In the genomic region with DNA sequence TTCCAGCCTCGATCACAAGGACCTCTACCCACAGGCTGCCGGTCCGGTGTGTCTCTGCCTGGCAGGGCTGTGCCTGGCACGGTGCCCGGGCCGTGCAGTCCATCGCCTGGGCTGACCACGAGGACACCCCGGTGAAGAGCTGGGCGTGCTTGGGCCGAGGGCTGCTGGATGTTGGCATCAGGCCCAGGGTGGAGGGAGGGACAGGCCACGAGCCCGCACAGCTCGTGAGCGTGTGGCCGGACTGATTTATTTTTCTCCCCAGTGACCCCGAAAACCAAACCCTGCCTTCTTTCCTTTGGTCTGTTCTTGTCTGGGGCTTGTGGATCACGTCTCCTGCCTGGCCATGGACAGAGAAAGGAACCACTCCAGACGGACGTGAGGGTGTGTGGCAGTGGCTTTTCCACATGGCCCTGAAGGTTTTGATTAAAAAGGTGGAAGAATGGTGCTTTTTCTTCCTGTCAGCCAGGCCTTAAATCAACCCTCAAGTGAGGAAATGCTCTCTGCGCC, we compare ENCODE assay signal across 10 cellular contexts.
DNase-seq lines count a peak whose midpoint lies in the region; ATAC-seq and TF ChIP-seq lines count a peak whose summit lies in the region.
"Had no signal": no experiment of that assay in that cellular context is flagged by ENCODE, and none has a peak within 500 bp of the region (broad histone marks: within the 10 kb centered on the region; RNA-seq: fewer than 3 reads in every experiment).

No MANE protein-coding gene starts in this region.

- H3K36me3 Mint-ChIP-seq in endodermal cell (ENCODE audit: low read depth): no peaks in the 10 kb centered on the region

- no peak for TF ChIP-seq CTCF in endodermal cell (conservative IDR thresholded peaks at IDR 0.05)
- no peak for TF ChIP-seq CTCF in right lobe of liver (IDR thresholded peaks at IDR 0.05)
- TF ChIP-seq CTCF in spleen (IDR thresholded peaks at IDR 0.05 in 8 of 11, conservative IDR thresholded peaks at IDR 0.05 in 3 of 11): no peak

- no peaks in the 10 kb centered on the region for H3K9me3 ChIP-seq in endodermal cell (ENCODE audit: control insufficient read depth, low read length)
- no peaks in the 10 kb centered on the region for H3K9me3 ChIP-seq in right lobe of liver
- no peaks in the 10 kb centered on the region for H3K9me3 ChIP-seq in spleen

- TF ChIP-seq RAD21 in Ishikawa (IDR thresholded peaks at IDR 0.05; ENCODE audit: low read depth): no peak

- peaks cover 13% of the 10 kb centered on the region for H3K4me1 Mint-ChIP-seq in endodermal cell

- intact Hi-C loops in right lobe of liver (cut with DNase I) (loop anchor here (10.0 kb wide), 2 partner anchors 127 to 207 kb away; partner anchors contain the start of gene GRK5 (in 1 of the 2)), spleen (cut with DNase I; ENCODE audit: low total_unique reads) (no loop called here)

- H3K4me3 Mint-ChIP-seq in endodermal cell: no peak overlapping the region
- H3K4me3 Mint-ChIP-seq: activated T-cell treated with anti-CD3 and anti-CD28 coated beads, Interleukin-2, amount 50 U/mL, for 72 hours had no signal

- no peaks in the 10 kb centered on the region for H3K27me3 Mint-ChIP-seq in endodermal cell (ENCODE audit: insufficient read depth)

- H3K4me1 ChIP-seq in endodermal cell (ENCODE audit: control insufficient read depth, insufficient read depth, low read length) (peaks cover 4% of the 10 kb centered on the region), right lobe of liver (peaks cover 0 to 10% (median 0%) of the 10 kb centered on the region in 4 donors), spleen (peaks cover 28 to 94% (median 58%) of the 10 kb centered on the region in 6 donors)

- H3K9me3 Mint-ChIP-seq in endodermal cell: no peaks in the 10 kb centered on the region
- H3K9me3 Mint-ChIP-seq: activated T-cell treated with anti-CD3 and anti-CD28 coated beads, Interleukin-2, amount 50 U/mL, for 72 hours had no signal

- H3K4me3 ChIP-seq in endodermal cell (ENCODE audit: low read length) (no peak overlapping the region), right lobe of liver (no peak overlapping the region), spleen (no peak overlapping the region)
- H3K4me3 ChIP-seq: K562 had no signal

- H3K27ac Mint-ChIP-seq in endodermal cell: peak overlapping the region; percentile 78
- H3K27ac Mint-ChIP-seq: activated T-cell treated with anti-CD3 and anti-CD28 coated beads, Interleukin-2, amount 50 U/mL, for 72 hours had no signal

- no peak overlapping the region for H3K9ac ChIP-seq in endodermal cell (ENCODE audit: extremely low read depth, low read length, poor library complexity, severe bottlenecking)

- DNase-seq in endodermal cell: no peak
- DNase-seq in right lobe of liver: peak; percentile 63 to 76 (median 74)
- DNase-seq in spleen: peak; percentile 84
- no peak for DNase-seq in NCI-H146 treated with DMSO at 0.1 percent for 48 hours (lab: John Stamatoyannopoulos, UW; ENCODE audit: unreplicated experiment)
- no peak for DNase-seq in NK-92 treated with Interleukin-12 subunit alpha and Interleukin-12 subunit beta, amount 100 ng/mL, for 24 hours (lab: John Stamatoyannopoulos, UW)
- DNase-seq: activated T-cell treated with anti-CD3 and anti-CD28 coated beads, Interleukin-2, amount 50 U/mL, for 72 hours had no signal

- TF ChIP-seq EP300 in Ishikawa (IDR thresholded peaks at IDR 0.05; ENCODE audit: borderline replicate concordance): no peak

- H3K27me3 ChIP-seq in endodermal cell (ENCODE audit: control insufficient read depth, insufficient read depth, low read length, poor library complexity, severe bottlenecking) (no peaks in the 10 kb centered on the region), right lobe of liver (no peaks in the 10 kb centered on the region), spleen (replicated peaks in 1 of 7) (no peaks in the 10 kb centered on the region)

- H3K27ac ChIP-seq in endodermal cell (ENCODE audit: low read depth, low read length) (no peak overlapping the region), right lobe of liver (peak overlapping the region; percentile 18 to 70 (median 51)), spleen (peak overlapping the region in 7 of 8 donors; percentile 54 to 87 (median 85))

- WGBS in endodermal cell (ENCODE audit: insufficient coverage in 1 of 2, insufficient read length in 1 of 2), 2 experiments: 95 to 98% methylated on average over 16 to 21 of the region's 21 CpGs
- WGBS in right lobe of liver (ENCODE audit: insufficient coverage, low coverage, low lambda C conversion rate, missing lambda C conversion rate): 44% methylated on average over 9 of the region's 21 CpGs
- 43 to 55% (median 51%) methylated on average over 16 to 21 of the region's 21 CpGs for WGBS in spleen, 5 donors

- H3K36me3 ChIP-seq in endodermal cell (ENCODE audit: control insufficient read depth, insufficient read depth, low read length) (no peaks in the 10 kb centered on the region), right lobe of liver (no peaks in the 10 kb centered on the region), spleen (no peaks in the 10 kb centered on the region)

- ATAC-seq in right lobe of liver (peak; percentile 16 to 63 (median 40)), HG03565 (IDR thresholded peaks at IDR 0.05; ENCODE audit: unreplicated experiment) (no peak), GM19035 (IDR thresholded peaks at IDR 0.05; ENCODE audit: unreplicated experiment) (no peak)
- ATAC-seq: activated T-cell treated with anti-CD3 and anti-CD28 coated beads, Interleukin-2, amount 50 U/mL, for 72 hours; K562 had no signal

- TF ChIP-seq POLR2A in right lobe of liver (IDR thresholded peaks at IDR 0.05) (no peak), spleen (IDR thresholded peaks at IDR 0.05) (no peak)

TF ChIP-seq in Ishikawa, 13 proteins besides CTCF, POLR2A, EP300 and RAD21:
- TF ChIP-seq CEBPB (IDR thresholded peaks at IDR 0.05): no peak
- TF ChIP-seq MAX (IDR thresholded peaks at IDR 0.05): peak; percentile 88
- peak; percentile 85 for TF ChIP-seq NFIC (IDR thresholded peaks at IDR 0.05)
- no peak for TF ChIP-seq TAF1 (IDR thresholded peaks at IDR 0.05; ENCODE audit: low read depth)
- no peak for TF ChIP-seq TCF12 (IDR thresholded peaks at IDR 0.05; ENCODE audit: low read depth)
- no peak for TF ChIP-seq FOXM1 (IDR thresholded peaks at IDR 0.05; ENCODE audit: borderline replicate concordance, low read depth)
- TF ChIP-seq USF1 (IDR thresholded peaks at IDR 0.05): peak; percentile 24; the same call in 1 of the 2 replicates
- TF ChIP-seq YY1 (IDR thresholded peaks at IDR 0.05; ENCODE audit: low read depth): no peak
- no peak for TF ChIP-seq EGR1 (IDR thresholded peaks at IDR 0.05)
- TF ChIP-seq ZBTB7A (IDR thresholded peaks at IDR 0.05; ENCODE audit: low read depth): no peak

Comparison
In these comparisons a context has a peak if more than half of its experiments do, and no peak if none do; other contexts are left out.
1. DNase-seq: peak in right lobe of liver (3 of 3) and spleen (single experiment); none in endodermal cell (single experiment), NCI-H146 treated with DMSO at 0.1 percent for 48 hours (single experiment) and NK-92 treated with Interleukin-12 subunit alpha and Interleukin-12 subunit beta, amount 100 ng/mL, for 24 hours (single experiment).
2. ATAC-seq: peak in right lobe of liver (4 of 4); none in HG03565 (single experiment) and GM19035 (single experiment).